Comparison of ENCODE assay signal across 9 cellular contexts in the genomic region with DNA sequence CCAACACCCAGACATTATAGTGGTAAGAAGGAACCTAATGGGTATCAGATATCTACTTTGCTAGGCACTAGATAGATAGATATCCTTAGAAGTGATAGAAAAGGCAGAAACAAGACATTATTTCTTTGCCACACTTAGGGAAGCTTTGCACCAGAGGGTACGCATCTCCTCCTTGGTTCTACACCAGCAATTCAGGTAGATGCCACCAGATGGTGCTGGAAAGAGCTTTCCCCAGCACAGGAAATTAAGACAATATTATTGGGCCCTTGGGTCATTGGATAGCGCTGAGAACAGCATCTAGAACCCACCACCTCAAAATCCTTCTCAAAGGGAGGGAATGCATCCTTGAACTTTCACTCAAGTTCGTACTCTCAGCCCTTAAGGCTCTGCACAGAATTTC.
A peak's percentile ranks its signal among the peaks of the same experiment; 100 is the strongest.
DNase-seq lines count a peak whose midpoint lies in the region; ATAC-seq, FAIRE-seq and TF ChIP-seq lines count a peak whose summit lies in the region.
"Had no signal": no experiment of that assay in that cellular context is flagged by ENCODE, and none has a peak within 500 bp of the region (broad histone marks: within the 10 kb centered on the region; RNA-seq: fewer than 3 reads in every experiment).

No MANE protein-coding gene starts in this region.

- no peak for TF ChIP-seq EP300 in GM12878 (IDR thresholded peaks at IDR 0.05; ENCODE audit: borderline replicate concordance in 1 of 2, control insufficient read depth in 1 of 2, low read depth in 2 of 2, low read length in 2 of 2)

- H3K27ac Mint-ChIP-seq in stimulated activated naive CD8-positive, alpha-beta T cell treated with anti-CD3 and anti-CD28 coated beads, Interleukin-15, amount 100 ng/mL, for 72 hours = no peak overlapping the region

- H3K27me3 ChIP-seq in KMS-11 (ENCODE audit: insufficient read depth, low read depth) = no peaks in the 10 kb centered on the region
- H3K27me3 ChIP-seq in GM12878 (replicated peaks in 1 of 2; ENCODE audit: control insufficient read depth in 2 of 2, insufficient read depth in 2 of 2, low read length in 1 of 2) = no peaks in the 10 kb centered on the region; a peak in 1 of 4 replicates
- H3K27me3 ChIP-seq in lower lobe of right lung (ENCODE audit: low read depth) = peaks cover 7% of the 10 kb centered on the region
- H3K27me3 ChIP-seq: Peyer's patch had no signal

- H3K4me1 Mint-ChIP-seq in stimulated activated naive CD8-positive, alpha-beta T cell treated with anti-CD3 and anti-CD28 coated beads, Interleukin-15, amount 100 ng/mL, for 72 hours = no peaks in the 10 kb centered on the region

- in situ Hi-C loops in GM12878 (cut with MboI) = no loop called here

- H3K27ac ChIP-seq in KMS-11 (no peak overlapping the region), GM12878 (ENCODE audit: control insufficient read depth, insufficient read depth) (no peak overlapping the region), lower lobe of right lung (no peak overlapping the region)
- H3K27ac ChIP-seq: Peyer's patch had no signal

- RAD21 ChIA-PET in GM12878 (lab: Charles Lee; ENCODE audit: unreplicated experiment) = no interaction called here

- H3K4me2 ChIP-seq in KMS-11 = no peak overlapping the region
- H3K4me2 ChIP-seq in GM12878 (ENCODE audit: control insufficient read depth, insufficient read depth) = no peak overlapping the region

- POLR2A ChIA-PET in GM12878 (lab: Charles Lee) = no interaction called here

- H3K79me2 ChIP-seq in KMS-11 (ENCODE audit: insufficient read depth, low read depth) (no peaks in the 10 kb centered on the region), GM12878 (ENCODE audit: control insufficient read depth, insufficient read depth, low read length) (no peaks in the 10 kb centered on the region)

- no peak overlapping the region for H3K9ac ChIP-seq in KMS-11
- no peak overlapping the region for H3K9ac ChIP-seq in GM12878 (ENCODE audit: control insufficient read depth, insufficient read depth, low read length)

- H3K9me3 ChIP-seq in GM12878 (replicated peaks; ENCODE audit: control insufficient read depth, insufficient read depth, low read length) (no peaks in the 10 kb centered on the region), lower lobe of right lung (no peaks in the 10 kb centered on the region)
- H3K9me3 ChIP-seq: Peyer's patch had no signal

- H3K27me3 Mint-ChIP-seq in stimulated activated naive CD8-positive, alpha-beta T cell treated with anti-CD3 and anti-CD28 coated beads, Interleukin-15, amount 100 ng/mL, for 72 hours = peaks cover 30% of the 10 kb centered on the region

- no peaks in the 10 kb centered on the region for H3K4me1 ChIP-seq in KMS-11 (ENCODE audit: low read depth, poor library complexity, severe bottlenecking)
- H3K4me1 ChIP-seq in GM12878 (ENCODE audit: control insufficient read depth, insufficient read depth, low read length) = no peaks in the 10 kb centered on the region
- no peaks in the 10 kb centered on the region for H3K4me1 ChIP-seq in lower lobe of right lung
- H3K4me1 ChIP-seq: Peyer's patch had no signal

- peak; percentile 44 for DNase-seq in ELF-1 (ENCODE audit: low read depth, low spot score)
- no peak for DNase-seq in GM12878 (ENCODE audit: low read depth, low spot score)
- DNase-seq in lower lobe of right lung = no peak
- no peak for DNase-seq in stimulated activated naive CD8-positive, alpha-beta T cell treated with anti-CD3 and anti-CD28 coated beads, Interleukin-15, amount 100 ng/mL, for 72 hours
- DNase-seq in HTR-8/SVneo (ENCODE audit: insufficient read length, low spot score) = no peak
- DNase-seq: Peyer's patch had no signal

- H3K36me3 ChIP-seq in KMS-11 (ENCODE audit: insufficient read depth) (no peaks in the 10 kb centered on the region), GM12878 (ENCODE audit: control insufficient read depth in 2 of 2, insufficient read depth in 2 of 2, low read length in 1 of 2) (no peaks in the 10 kb centered on the region), lower lobe of right lung (no peaks in the 10 kb centered on the region)
- H3K36me3 ChIP-seq: Peyer's patch had no signal

- intact Hi-C loops in GM12878 (cut with micrococcal nuclease; ENCODE audit: unreplicated experiment) (loop anchor here (2.0 kb wide), 1 partner anchor 66 kb away; no protein-coding TSS in a partner anchor), lower lobe of right lung (cut with DNase I) (no loop called here)

- BruUV-seq in GM12878 (replicated peaks; lab: Mats Ljungman, UMichigan) = no TSS peak

- no peak for TF ChIP-seq POLR2A in GM12878 (IDR thresholded peaks at IDR 0.05; ENCODE audit: low read depth, low read length)

- TF ChIP-seq CTCF in KMS-11 (conservative IDR thresholded peaks at IDR 0.05; ENCODE audit: low read depth, low read length) (peak; percentile 54), GM12878 (IDR thresholded peaks at IDR 0.05 in 2 of 3, conservative IDR thresholded peaks at IDR 0.05 in 1 of 3; ENCODE audit: control insufficient read depth in 2 of 3, extremely low read depth in 1 of 3, insufficient read depth in 1 of 3, low read depth in 3 of 3, low read length in 3 of 3) (peak; percentile 36 to 48 (median 47); a peak in 5 of 6 replicates), lower lobe of right lung (IDR thresholded peaks at IDR 0.05) (peak; percentile 22)

- H4K20me1 ChIP-seq in KMS-11 (ENCODE audit: insufficient read depth) (no peaks in the 10 kb centered on the region), GM12878 (ENCODE audit: control insufficient read depth, insufficient read depth) (no peaks in the 10 kb centered on the region)

- no peaks in the 10 kb centered on the region for H3K9me3 Mint-ChIP-seq in stimulated activated naive CD8-positive, alpha-beta T cell treated with anti-CD3 and anti-CD28 coated beads, Interleukin-15, amount 100 ng/mL, for 72 hours

- 17% methylated on average over 3 of the region's 3 CpGs for WGBS in GM12878 (ENCODE audit: insufficient coverage, insufficient replicate concordance, low lambda C conversion rate, missing lambda C conversion rate)

- SMC1A ChIA-PET in GM12878 (lab: Charles Lee; ENCODE audit: uncharacterized antibody, unreplicated experiment) = no interaction called here

- ATAC-seq in GM12878 (peak; percentile 44; the same call in 1 of the 3 replicates), lower lobe of right lung (no peak), GM18868 (IDR thresholded peaks at IDR 0.05; ENCODE audit: unreplicated experiment) (no peak), HG02759 (IDR thresholded peaks at IDR 0.05; ENCODE audit: unreplicated experiment) (no peak)
- ATAC-seq in stimulated activated naive CD8-positive, alpha-beta T cell treated with anti-CD3 and anti-CD28 coated beads, Interleukin-15, amount 100 ng/mL, for 72 hours = no peak

- H3K4me3 Mint-ChIP-seq in stimulated activated naive CD8-positive, alpha-beta T cell treated with anti-CD3 and anti-CD28 coated beads, Interleukin-15, amount 100 ng/mL, for 72 hours = no peak overlapping the region

- H3K4me3 ChIP-seq in KMS-11 (IDR thresholded peaks at IDR 0.05; ENCODE audit: insufficient read depth, low read depth, low read length) = no peak overlapping the region
- H3K4me3 ChIP-seq in GM12878 = no peak overlapping the region
- H3K4me3 ChIP-seq in lower lobe of right lung = no peak overlapping the region
- H3K4me3 ChIP-seq: Peyer's patch had no signal

- no peak overlapping the region for H2AFZ ChIP-seq in KMS-11 (ENCODE audit: low read depth)
- no peak overlapping the region for H2AFZ ChIP-seq in GM12878 (ENCODE audit: control insufficient read depth, low read depth, low read length)

- no peak for FAIRE-seq in GM12878 (lab: Jason Lieb, UNC)
- FAIRE-seq in HTR-8/SVneo (lab: Jason Lieb, UNC) = no peak

- CTCF ChIA-PET in GM12878 (lab: Yijun Ruan, JAX) = interaction anchor here (1.1 to 1.4 kb wide), 3 partner anchors 33 to 65 kb away, joined by 3 to 6 read pairs (median 3); no protein-coding TSS in a partner anchor

- TF ChIP-seq RAD21 in GM12878 (IDR thresholded peaks at IDR 0.05; ENCODE audit: insufficient read depth, low read depth, low read length) = peak; percentile 46; the same call in 1 of the 2 replicates

TF ChIP-seq in GM12878, 131 proteins besides CTCF, POLR2A, EP300 and RAD21:
- TF ChIP-seq SMC3 (IDR thresholded peaks at IDR 0.05; ENCODE audit: borderline replicate concordance, low read length) (0 out of 2 replicates have a peak, but pooled peaks have one; percentile 17), CBX5 (IDR thresholded peaks at IDR 0.05; ENCODE audit: low read depth) (no peak)
- TF ChIP-seq, protein P1, sequence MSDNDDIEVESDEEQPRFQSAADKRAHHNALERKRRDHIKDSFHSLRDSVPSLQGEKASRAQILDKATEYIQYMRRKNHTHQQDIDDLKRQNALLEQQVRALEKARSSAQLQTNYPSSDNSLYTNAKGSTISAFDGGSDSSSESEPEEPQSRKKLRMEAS (IDR thresholded peaks at IDR 0.05; ENCODE audit: low read depth, low read length) = no peak
TF ChIP-seq in GM12878: peak in this region for 1.
